Comparison of ENCODE assay signal across 2 cellular contexts in the genomic region with DNA sequence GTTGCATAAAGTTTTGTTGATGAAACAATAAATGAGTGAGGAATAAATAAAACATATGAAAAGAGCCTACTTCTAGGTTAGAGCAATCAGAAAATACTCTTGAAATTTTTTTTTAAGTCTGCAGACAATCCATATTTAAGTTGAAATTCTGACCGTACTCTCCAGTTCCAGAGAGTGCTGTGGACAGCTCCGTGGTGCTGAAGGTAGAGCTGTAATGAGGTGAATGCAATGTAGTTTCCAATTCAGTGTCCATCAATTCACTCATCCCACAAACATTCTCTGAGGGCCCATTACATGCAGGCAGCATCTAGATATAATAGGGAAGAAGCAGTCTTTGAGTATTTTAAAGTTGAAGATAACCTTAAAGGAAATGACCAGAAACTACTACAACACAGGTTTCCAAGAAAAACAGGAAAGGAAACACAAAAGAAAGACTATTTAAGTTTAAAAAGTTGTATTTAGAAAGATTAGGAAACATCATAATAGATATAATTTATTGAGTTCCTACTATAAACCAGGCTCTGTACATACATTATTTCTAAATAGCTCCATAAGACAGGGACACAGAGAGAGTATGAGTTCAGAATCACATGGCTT.
TF ChIP-seq lines count a peak whose summit lies in the region.

No MANE protein-coding gene starts in this region.

TF ChIP-seq in A549, 52 proteins besides CTCF, POLR2A, EP300 and RAD21 (continued from another document):
- TF ChIP-seq, protein P1, sequence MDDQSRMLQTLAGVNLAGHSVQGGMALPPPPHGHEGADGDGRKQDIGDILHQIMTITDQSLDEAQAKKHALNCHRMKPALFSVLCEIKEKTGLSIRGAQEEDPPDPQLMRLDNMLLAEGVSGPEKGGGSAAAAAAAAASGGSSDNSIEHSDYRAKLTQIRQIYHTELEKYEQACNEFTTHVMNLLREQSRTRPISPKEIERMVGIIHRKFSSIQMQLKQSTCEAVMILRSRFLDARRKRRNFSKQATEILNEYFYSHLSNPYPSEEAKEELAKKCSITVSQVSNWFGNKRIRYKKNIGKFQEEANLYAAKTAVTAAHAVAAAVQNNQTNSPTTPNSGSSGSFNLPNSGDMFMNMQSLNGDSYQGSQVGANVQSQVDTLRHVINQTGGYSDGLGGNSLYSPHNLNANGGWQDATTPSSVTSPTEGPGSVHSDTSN (IDR thresholded peaks at IDR 0.05): no peak
- TF ChIP-seq EHF (CRISPR knock-in tag; IDR thresholded peaks at IDR 0.05) (no peak), CBX8 (IDR thresholded peaks at IDR 0.05) (no peak), HOXB5 (CRISPR knock-in tag; IDR thresholded peaks at IDR 0.05) (no peak)
TF ChIP-seq in A549: peak in this region for 2.

TF ChIP-seq in HEK293, 187 proteins besides CTCF, POLR2A, EP300 and RAD21 (continued from another document):
- TF ChIP-seq, protein P2, sequence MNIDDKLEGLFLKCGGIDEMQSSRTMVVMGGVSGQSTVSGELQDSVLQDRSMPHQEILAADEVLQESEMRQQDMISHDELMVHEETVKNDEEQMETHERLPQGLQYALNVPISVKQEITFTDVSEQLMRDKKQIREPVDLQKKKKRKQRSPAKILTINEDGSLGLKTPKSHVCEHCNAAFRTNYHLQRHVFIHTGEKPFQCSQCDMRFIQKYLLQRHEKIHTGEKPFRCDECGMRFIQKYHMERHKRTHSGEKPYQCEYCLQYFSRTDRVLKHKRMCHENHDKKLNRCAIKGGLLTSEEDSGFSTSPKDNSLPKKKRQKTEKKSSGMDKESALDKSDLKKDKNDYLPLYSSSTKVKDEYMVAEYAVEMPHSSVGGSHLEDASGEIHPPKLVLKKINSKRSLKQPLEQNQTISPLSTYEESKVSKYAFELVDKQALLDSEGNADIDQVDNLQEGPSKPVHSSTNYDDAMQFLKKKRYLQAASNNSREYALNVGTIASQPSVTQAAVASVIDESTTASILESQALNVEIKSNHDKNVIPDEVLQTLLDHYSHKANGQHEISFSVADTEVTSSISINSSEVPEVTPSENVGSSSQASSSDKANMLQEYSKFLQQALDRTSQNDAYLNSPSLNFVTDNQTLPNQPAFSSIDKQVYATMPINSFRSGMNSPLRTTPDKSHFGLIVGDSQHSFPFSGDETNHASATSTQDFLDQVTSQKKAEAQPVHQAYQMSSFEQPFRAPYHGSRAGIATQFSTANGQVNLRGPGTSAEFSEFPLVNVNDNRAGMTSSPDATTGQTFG (tag by site-specific recombination; IDR thresholded peaks at IDR 0.05; ENCODE audit: borderline replicate concordance): no peak
- TF ChIP-seq ZNF114 (tag by site-specific recombination; IDR thresholded peaks at IDR 0.05) (no peak), FEZF1 (tag by site-specific recombination; IDR thresholded peaks at IDR 0.05) (no peak), ZNF701 (tag by site-specific recombination; IDR thresholded peaks at IDR 0.05) (no peak)
